In the genomic region with DNA sequence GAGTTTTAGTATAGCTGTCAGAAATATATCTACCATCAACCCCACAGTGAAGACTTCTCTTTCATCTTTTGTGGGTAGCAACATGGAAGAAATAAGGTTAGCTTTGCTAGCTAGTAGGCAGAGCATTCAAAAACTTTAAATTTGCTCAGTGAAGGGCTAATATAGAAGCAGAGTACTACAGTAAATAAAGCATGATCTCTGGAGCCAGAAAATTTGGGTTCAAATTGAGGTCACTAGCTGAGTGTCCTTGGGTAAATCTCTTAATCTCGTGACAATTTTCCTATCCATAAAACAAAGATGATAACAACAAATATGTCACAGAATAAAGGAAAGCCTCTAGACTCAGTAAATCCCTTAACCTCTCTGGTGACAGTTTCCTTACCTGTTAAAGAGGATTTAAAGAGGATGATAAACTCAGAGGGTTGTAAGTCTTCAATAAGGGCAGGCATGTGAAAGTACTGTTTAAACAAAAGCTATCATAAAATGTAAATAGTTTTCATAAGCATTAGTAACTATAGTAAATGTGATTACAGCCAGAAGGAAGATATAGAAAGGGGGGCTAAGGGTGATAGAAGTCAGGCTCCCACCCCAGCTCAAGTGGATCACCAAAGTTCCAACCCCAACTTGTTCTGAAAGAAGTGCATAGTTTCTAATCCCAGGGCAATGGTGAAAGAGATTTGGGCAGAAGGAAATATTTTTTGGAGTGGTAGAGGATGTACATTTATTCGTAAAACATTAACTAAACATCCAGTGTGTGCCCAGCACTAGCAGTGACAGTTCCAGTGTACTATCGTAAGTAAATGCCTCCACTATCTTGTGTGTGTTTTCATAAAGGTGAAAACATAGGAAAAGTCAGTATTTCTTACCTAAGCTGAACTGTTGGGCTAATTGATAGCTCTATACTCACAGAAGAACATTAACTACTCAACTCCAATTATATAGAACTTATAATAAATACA, we compare ENCODE assay signal across 1 cellular context.
TF ChIP-seq lines count a peak whose summit lies in the region.

No MANE protein-coding gene starts in this region.

TF ChIP-seq in HEK293T, 16 proteins besides CTCF, POLR2A, EP300 and RAD21 (continued from another document):
- no peak for TF ChIP-seq FOXM1 (IDR thresholded peaks at IDR 0.05; ENCODE audit: borderline replicate concordance)
